ENCODE assay signal across 8 cellular contexts in the genomic region with DNA sequence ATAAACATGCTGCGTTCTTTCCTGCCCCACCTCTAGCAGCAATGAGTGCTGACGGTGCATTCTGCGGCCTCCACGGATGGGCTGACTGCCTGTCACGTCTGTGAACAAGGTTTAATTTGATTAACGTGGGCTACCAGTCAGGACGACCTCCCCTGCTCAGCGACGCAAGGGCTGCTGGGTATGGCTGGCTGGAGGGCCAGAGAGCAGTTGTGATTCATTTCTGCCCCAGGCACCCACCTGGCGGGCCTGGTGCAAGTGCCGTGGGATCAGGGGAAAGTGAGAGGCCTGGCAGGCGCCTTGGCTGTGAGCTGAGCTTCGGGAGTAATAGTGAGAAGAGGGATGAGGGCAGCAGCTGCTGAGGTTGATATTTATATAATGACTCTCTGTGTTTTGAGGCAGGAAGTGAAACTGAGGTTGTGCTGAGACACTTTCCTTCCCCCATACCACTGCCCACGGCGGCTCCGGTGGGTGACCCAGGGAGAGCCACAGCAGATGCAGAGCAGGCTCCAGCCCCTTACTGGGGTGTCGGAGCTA.
DNase-seq lines count a peak whose midpoint lies in the region; ATAC-seq and TF ChIP-seq lines count a peak whose summit lies in the region.

No MANE protein-coding gene starts in this region.

- H3K36me3 Mint-ChIP-seq in T-helper 17 cell (ENCODE audit: low read depth): peaks cover 3% of the 10 kb centered on the region
- H3K36me3 Mint-ChIP-seq in naive thymus-derived CD4-positive, alpha-beta T cell: peaks cover 0 to 11% (median 0%) of the 10 kb centered on the region in 5 donors
- no peaks in the 10 kb centered on the region for H3K36me3 Mint-ChIP-seq in WTC11

- ATAC-seq in right cardiac atrium (peak in 1 of 2 donors; percentile 29), HG03060 (IDR thresholded peaks at IDR 0.05; ENCODE audit: low read depth, unreplicated experiment) (peak; percentile 97), T-helper 17 cell (peak; percentile 75), WTC11 (no peak)
- peak; percentile 75 for ATAC-seq in naive thymus-derived CD4-positive, alpha-beta T cell

- H3K4me3 Mint-ChIP-seq in T-helper 17 cell (peak overlapping the region; percentile 92), WTC11 (no peak overlapping the region)
- peak overlapping the region in 2 of 10 donors; percentile 21 to 42 for H3K4me3 Mint-ChIP-seq in naive thymus-derived CD4-positive, alpha-beta T cell

- no peaks in the 10 kb centered on the region for H3K27me3 ChIP-seq in right cardiac atrium (ENCODE audit: control insufficient read depth, insufficient read depth)
- no peaks in the 10 kb centered on the region for H3K27me3 ChIP-seq in left ventricle myocardium inferior (ENCODE audit: low read depth)
- H3K27me3 ChIP-seq in naive thymus-derived CD4-positive, alpha-beta T cell (ENCODE audit: control insufficient read depth in 2 of 2, insufficient read depth in 2 of 2, low read length in 2 of 2): no peaks in the 10 kb centered on the region
- H3K27me3 ChIP-seq in thyroid gland: no peaks in the 10 kb centered on the region

- H3K9me3 ChIP-seq in right cardiac atrium (ENCODE audit: control insufficient read depth, low read length) (no peaks in the 10 kb centered on the region), left ventricle myocardium inferior (replicated peaks) (no peaks in the 10 kb centered on the region), T-helper 17 cell (ENCODE audit: control insufficient read depth, low read length, poor library complexity, severe bottlenecking) (no peaks in the 10 kb centered on the region), thyroid gland (no peaks in the 10 kb centered on the region)
- no peaks in the 10 kb centered on the region for H3K9me3 ChIP-seq in naive thymus-derived CD4-positive, alpha-beta T cell (ENCODE audit: control insufficient read depth in 2 of 3, low read length in 3 of 3)

- POLR2A ChIA-PET in naive thymus-derived CD4-positive, alpha-beta T cell (lab: Charles Lee): no interaction called here
- POLR2A ChIA-PET in WTC11 (lab: Charles Lee): no interaction called here

- TF ChIP-seq CTCF in left ventricle myocardium inferior (IDR thresholded peaks at IDR 0.05; ENCODE audit: borderline replicate concordance) (no peak), thyroid gland (IDR thresholded peaks at IDR 0.05) (no peak), WTC11 (IDR thresholded peaks at IDR 0.05) (no peak)

- H3K4me1 ChIP-seq in right cardiac atrium (ENCODE audit: control insufficient read depth, insufficient read depth, low read length): no peaks in the 10 kb centered on the region
- peaks cover 3% of the 10 kb centered on the region for H3K4me1 ChIP-seq in left ventricle myocardium inferior
- peaks cover 3 to 14% of the 10 kb centered on the region in 2 donors for H3K4me1 ChIP-seq in naive thymus-derived CD4-positive, alpha-beta T cell (ENCODE audit: control insufficient read depth in 2 of 2, insufficient read depth in 2 of 2, low read length in 2 of 2)
- no peaks in the 10 kb centered on the region for H3K4me1 ChIP-seq in thyroid gland

- intact Hi-C loops in right cardiac atrium (cut with DNase I) (no loop called here), left ventricle myocardium inferior (cut with micrococcal nuclease) (no loop called here), thyroid gland (cut with DNase I) (no loop called here)
- intact Hi-C loops in naive thymus-derived CD4-positive, alpha-beta T cell (cut with micrococcal nuclease): no loop called here

- CTCF ChIA-PET in naive thymus-derived CD4-positive, alpha-beta T cell (lab: Charles Lee): no interaction called here
- CTCF ChIA-PET in WTC11 (lab: Charles Lee): interaction anchor here (3.3 kb wide), 1 partner anchor 195 kb away, joined by 10 read pairs; no protein-coding TSS in a partner anchor

- no peaks in the 10 kb centered on the region for H3K9me3 Mint-ChIP-seq in naive thymus-derived CD4-positive, alpha-beta T cell
- H3K9me3 Mint-ChIP-seq in WTC11: no peaks in the 10 kb centered on the region

- no peak overlapping the region for H3K4me3 ChIP-seq in right cardiac atrium (ENCODE audit: low read length)
- H3K4me3 ChIP-seq in left ventricle myocardium inferior: no peak overlapping the region
- H3K4me3 ChIP-seq in naive thymus-derived CD4-positive, alpha-beta T cell (ENCODE audit: low read length): no peak overlapping the region
- H3K4me3 ChIP-seq in thyroid gland (replicated peaks in 1 of 3): no peak overlapping the region

- no peak for TF ChIP-seq POLR2A in thyroid gland (IDR thresholded peaks at IDR 0.05)

- H3K27ac ChIP-seq in right cardiac atrium (ENCODE audit: low read length) (no peak overlapping the region), left ventricle myocardium inferior (replicated peaks) (no peak overlapping the region), thyroid gland (no peak overlapping the region)
- H3K27ac ChIP-seq in naive thymus-derived CD4-positive, alpha-beta T cell (ENCODE audit: low read depth, low read length): no peak overlapping the region

- H3K27me3 Mint-ChIP-seq in T-helper 17 cell (no peaks in the 10 kb centered on the region), WTC11 (ENCODE audit: low read depth) (no peaks in the 10 kb centered on the region; the same call in none of the 2 replicates)
- H3K27me3 Mint-ChIP-seq in naive thymus-derived CD4-positive, alpha-beta T cell: peaks cover 0 to 23% (median 0%) of the 10 kb centered on the region in 5 donors

- peak overlapping the region; percentile 89 for H3K27ac Mint-ChIP-seq in T-helper 17 cell
- H3K27ac Mint-ChIP-seq in naive thymus-derived CD4-positive, alpha-beta T cell: peak overlapping the region in 1 of 9 donors; percentile 56
- H3K27ac Mint-ChIP-seq in WTC11: no peak overlapping the region

- DNase-seq in right cardiac atrium (peak in 2 of 3 donors; percentile 53 to 58), left ventricle myocardium inferior (no peak), T-helper 17 cell (no peak), thyroid gland (no peak), WTC11 (ENCODE audit: low spot score) (no peak), amygdala (lab: John Stamatoyannopoulos, UW) (no peak)
- DNase-seq in naive thymus-derived CD4-positive, alpha-beta T cell: peak in 1 of 9 donors; percentile 56

- H3K4me1 Mint-ChIP-seq in T-helper 17 cell: peaks cover 29% of the 10 kb centered on the region
- peaks cover 9 to 24% (median 12%) of the 10 kb centered on the region in 7 donors for H3K4me1 Mint-ChIP-seq in naive thymus-derived CD4-positive, alpha-beta T cell
- peaks cover 3% of the 10 kb centered on the region; the same call in 1 of the 2 replicates for H3K4me1 Mint-ChIP-seq in WTC11

- H3K36me3 ChIP-seq in left ventricle myocardium inferior (no peaks in the 10 kb centered on the region), thyroid gland (no peaks in the 10 kb centered on the region)
- no peaks in the 10 kb centered on the region for H3K36me3 ChIP-seq in naive thymus-derived CD4-positive, alpha-beta T cell (ENCODE audit: control insufficient read depth in 2 of 3, insufficient read depth in 3 of 3, low read length in 3 of 3)

- 75% methylated on average over 17 of the region's 17 CpGs for WGBS in right cardiac atrium
- 87% methylated on average over 17 of the region's 17 CpGs for WGBS in thyroid gland, 2 donors

TF ChIP-seq in WTC11, 78 proteins besides CTCF, POLR2A, EP300 and RAD21 (continues in another document):
- TF ChIP-seq MAX (CRISPR knock-in tag; IDR thresholded peaks at IDR 0.05) (no peak), EMX1 (CRISPR knock-in tag; IDR thresholded peaks at IDR 0.05) (no peak), CREB1 (CRISPR knock-in tag; IDR thresholded peaks at IDR 0.05) (no peak), PRRX2 (CRISPR knock-in tag; IDR thresholded peaks at IDR 0.05) (no peak), TP53 (CRISPR knock-in tag; IDR thresholded peaks at IDR 0.05) (no peak), TEAD1 (CRISPR knock-in tag; IDR thresholded peaks at IDR 0.05) (no peak), SMAD4 (CRISPR knock-in tag; IDR thresholded peaks at IDR 0.05) (no peak), IRF2 (CRISPR knock-in tag; IDR thresholded peaks at IDR 0.05; ENCODE audit: borderline replicate concordance, low read depth) (no peak), ZNF423 (CRISPR knock-in tag; IDR thresholded peaks at IDR 0.05) (no peak), CBFB (CRISPR knock-in tag; IDR thresholded peaks at IDR 0.05; ENCODE audit: low read depth) (no peak), CDX4 (CRISPR knock-in tag; IDR thresholded peaks at IDR 0.05; ENCODE audit: borderline replicate concordance) (no peak)
- TF ChIP-seq, protein P1, sequence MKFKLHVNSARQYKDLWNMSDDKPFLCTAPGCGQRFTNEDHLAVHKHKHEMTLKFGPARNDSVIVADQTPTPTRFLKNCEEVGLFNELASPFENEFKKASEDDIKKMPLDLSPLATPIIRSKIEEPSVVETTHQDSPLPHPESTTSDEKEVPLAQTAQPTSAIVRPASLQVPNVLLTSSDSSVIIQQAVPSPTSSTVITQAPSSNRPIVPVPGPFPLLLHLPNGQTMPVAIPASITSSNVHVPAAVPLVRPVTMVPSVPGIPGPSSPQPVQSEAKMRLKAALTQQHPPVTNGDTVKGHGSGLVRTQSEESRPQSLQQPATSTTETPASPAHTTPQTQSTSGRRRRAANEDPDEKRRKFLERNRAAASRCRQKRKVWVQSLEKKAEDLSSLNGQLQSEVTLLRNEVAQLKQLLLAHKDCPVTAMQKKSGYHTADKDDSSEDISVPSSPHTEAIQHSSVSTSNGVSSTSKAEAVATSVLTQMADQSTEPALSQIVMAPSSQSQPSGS (CRISPR knock-in tag; IDR thresholded peaks at IDR 0.05; ENCODE audit: borderline replicate concordance, low read depth): no peak
- TF ChIP-seq, protein P2, sequence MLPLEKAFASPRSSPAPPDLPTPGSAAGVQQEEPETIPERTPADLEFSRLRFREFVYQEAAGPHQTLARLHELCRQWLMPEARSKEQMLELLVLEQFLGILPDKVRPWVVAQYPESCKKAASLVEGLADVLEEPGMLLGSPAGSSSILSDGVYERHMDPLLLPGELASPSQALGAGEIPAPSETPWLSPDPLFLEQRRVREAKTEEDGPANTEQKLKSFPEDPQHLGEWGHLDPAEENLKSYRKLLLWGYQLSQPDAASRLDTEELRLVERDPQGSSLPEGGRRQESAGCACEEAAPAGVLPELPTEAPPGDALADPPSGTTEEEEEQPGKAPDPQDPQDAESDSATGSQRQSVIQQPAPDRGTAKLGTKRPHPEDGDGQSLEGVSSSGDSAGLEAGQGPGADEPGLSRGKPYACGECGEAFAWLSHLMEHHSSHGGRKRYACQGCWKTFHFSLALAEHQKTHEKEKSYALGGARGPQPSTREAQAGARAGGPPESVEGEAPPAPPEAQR (CRISPR knock-in tag; IDR thresholded peaks at IDR 0.05): no peak

Comparison
In these comparisons a context has a peak if more than half of its experiments do, and no peak if none do; other contexts are left out.
1. DNase-seq: peak in right cardiac atrium (2 of 3); none in left ventricle myocardium inferior (single experiment), T-helper 17 cell (0 of 3), thyroid gland (0 of 2), WTC11 (single experiment) and amygdala (0 of 56).